Comparison of ENCODE assay signal across 2 cellular contexts in the genomic region with DNA sequence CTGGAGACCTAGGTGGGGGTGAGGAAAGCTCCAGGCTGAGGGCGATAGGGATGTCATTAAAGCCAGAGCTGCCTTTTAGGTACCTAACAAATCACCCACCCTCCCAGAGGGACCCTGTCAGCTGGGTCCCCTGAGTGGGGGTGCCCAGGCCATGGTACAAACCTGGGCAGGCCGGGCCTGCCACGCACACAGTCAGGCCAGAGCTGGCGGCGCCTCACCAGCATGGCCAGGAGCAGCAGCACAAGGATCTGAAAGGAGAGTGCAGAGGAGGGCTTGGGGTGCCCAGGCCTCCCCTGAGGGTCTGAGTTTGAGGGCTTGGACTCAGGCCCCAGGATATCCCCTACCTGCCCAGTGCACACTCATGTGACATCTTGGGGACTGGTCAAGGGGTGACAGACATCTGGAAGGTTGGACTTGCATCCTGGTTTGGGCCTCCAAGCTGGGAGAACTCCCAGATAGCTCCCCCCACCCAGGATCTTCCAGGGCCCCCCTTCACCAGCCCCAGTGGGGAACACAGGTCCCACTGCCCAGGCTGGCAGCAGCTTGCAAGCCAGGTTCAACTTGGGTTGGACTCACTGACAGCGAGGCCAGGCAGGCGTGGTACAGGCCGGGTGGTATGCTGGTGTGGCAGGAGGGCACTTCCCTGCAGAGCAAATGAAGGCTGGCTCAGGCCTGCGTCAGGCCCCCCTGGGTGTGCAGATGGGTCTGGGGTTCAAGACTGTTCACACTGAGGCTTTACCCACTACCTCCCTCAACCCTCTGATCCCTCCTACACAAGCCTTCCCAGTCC.
TF ChIP-seq lines count a peak whose summit lies in the region.

No MANE protein-coding gene starts in this region.

TF ChIP-seq in A549, 52 proteins besides CTCF, POLR2A, EP300 and RAD21:
- TF ChIP-seq KDM1A (IDR thresholded peaks at IDR 0.05; ENCODE audit: low read depth) = no peak
- no peak for TF ChIP-seq MYC (IDR thresholded peaks at IDR 0.05; ENCODE audit: borderline replicate concordance, low read length)

TF ChIP-seq in HCT116, 20 proteins besides CTCF, POLR2A, EP300 and RAD21:
- TF ChIP-seq, protein P1, sequence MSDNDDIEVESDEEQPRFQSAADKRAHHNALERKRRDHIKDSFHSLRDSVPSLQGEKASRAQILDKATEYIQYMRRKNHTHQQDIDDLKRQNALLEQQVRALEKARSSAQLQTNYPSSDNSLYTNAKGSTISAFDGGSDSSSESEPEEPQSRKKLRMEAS (IDR thresholded peaks at IDR 0.05) = no peak
- TF ChIP-seq ELF1 (IDR thresholded peaks at IDR 0.05; ENCODE audit: borderline replicate concordance, low read depth) = no peak
- TF ChIP-seq EZH2phosphoT487 (IDR thresholded peaks at IDR 0.05; ENCODE audit: borderline replicate concordance) = no peak
- TF ChIP-seq YY1 (IDR thresholded peaks at IDR 0.05; ENCODE audit: extremely low read depth, insufficient replicate concordance, low read depth, low read length) = no peak
- TF ChIP-seq, protein P2, sequence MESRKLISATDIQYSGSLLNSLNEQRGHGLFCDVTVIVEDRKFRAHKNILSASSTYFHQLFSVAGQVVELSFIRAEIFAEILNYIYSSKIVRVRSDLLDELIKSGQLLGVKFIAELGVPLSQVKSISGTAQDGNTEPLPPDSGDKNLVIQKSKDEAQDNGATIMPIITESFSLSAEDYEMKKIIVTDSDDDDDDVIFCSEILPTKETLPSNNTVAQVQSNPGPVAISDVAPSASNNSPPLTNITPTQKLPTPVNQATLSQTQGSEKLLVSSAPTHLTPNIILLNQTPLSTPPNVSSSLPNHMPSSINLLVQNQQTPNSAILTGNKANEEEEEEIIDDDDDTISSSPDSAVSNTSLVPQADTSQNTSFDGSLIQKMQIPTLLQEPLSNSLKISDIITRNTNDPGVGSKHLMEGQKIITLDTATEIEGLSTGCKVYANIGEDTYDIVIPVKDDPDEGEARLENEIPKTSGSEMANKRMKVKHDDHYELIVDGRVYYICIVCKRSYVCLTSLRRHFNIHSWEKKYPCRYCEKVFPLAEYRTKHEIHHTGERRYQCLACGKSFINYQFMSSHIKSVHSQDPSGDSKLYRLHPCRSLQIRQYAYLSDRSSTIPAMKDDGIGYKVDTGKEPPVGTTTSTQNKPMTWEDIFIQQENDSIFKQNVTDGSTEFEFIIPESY (IDR thresholded peaks at IDR 0.05; ENCODE audit: extremely low read depth, insufficient replicate concordance, low read length) = no peak
- no peak for TF ChIP-seq SIN3A (IDR thresholded peaks at IDR 0.05; ENCODE audit: low read depth)
- TF ChIP-seq FOSL1 (IDR thresholded peaks at IDR 0.05; ENCODE audit: low read depth) = no peak
- TF ChIP-seq, protein P3, sequence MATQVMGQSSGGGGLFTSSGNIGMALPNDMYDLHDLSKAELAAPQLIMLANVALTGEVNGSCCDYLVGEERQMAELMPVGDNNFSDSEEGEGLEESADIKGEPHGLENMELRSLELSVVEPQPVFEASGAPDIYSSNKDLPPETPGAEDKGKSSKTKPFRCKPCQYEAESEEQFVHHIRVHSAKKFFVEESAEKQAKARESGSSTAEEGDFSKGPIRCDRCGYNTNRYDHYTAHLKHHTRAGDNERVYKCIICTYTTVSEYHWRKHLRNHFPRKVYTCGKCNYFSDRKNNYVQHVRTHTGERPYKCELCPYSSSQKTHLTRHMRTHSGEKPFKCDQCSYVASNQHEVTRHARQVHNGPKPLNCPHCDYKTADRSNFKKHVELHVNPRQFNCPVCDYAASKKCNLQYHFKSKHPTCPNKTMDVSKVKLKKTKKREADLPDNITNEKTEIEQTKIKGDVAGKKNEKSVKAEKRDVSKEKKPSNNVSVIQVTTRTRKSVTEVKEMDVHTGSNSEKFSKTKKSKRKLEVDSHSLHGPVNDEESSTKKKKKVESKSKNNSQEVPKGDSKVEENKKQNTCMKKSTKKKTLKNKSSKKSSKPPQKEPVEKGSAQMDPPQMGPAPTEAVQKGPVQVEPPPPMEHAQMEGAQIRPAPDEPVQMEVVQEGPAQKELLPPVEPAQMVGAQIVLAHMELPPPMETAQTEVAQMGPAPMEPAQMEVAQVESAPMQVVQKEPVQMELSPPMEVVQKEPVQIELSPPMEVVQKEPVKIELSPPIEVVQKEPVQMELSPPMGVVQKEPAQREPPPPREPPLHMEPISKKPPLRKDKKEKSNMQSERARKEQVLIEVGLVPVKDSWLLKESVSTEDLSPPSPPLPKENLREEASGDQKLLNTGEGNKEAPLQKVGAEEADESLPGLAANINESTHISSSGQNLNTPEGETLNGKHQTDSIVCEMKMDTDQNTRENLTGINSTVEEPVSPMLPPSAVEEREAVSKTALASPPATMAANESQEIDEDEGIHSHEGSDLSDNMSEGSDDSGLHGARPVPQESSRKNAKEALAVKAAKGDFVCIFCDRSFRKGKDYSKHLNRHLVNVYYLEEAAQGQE (IDR thresholded peaks at IDR 0.05; ENCODE audit: low read depth) = no peak
- no peak for TF ChIP-seq JUND (IDR thresholded peaks at IDR 0.05)
- no peak for TF ChIP-seq SP1 (IDR thresholded peaks at IDR 0.05; ENCODE audit: low read depth)
- TF ChIP-seq SRF (IDR thresholded peaks at IDR 0.05; ENCODE audit: low read depth) = no peak
- no peak for TF ChIP-seq EGR1 (IDR thresholded peaks at IDR 0.05; ENCODE audit: low read depth)
- no peak for TF ChIP-seq EZH2 (IDR thresholded peaks at IDR 0.05)
- no peak for TF ChIP-seq ZFX (IDR thresholded peaks at IDR 0.05)
- no peak for TF ChIP-seq POLR2AphosphoS5 (IDR thresholded peaks at IDR 0.05; ENCODE audit: low read depth, low read length)
- TF ChIP-seq CBX3 (IDR thresholded peaks at IDR 0.05; ENCODE audit: low read depth) = no peak
- TF ChIP-seq, protein P4, sequence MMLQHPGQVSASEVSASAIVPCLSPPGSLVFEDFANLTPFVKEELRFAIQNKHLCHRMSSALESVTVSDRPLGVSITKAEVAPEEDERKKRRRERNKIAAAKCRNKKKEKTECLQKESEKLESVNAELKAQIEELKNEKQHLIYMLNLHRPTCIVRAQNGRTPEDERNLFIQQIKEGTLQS (IDR thresholded peaks at IDR 0.05) = no peak
- TF ChIP-seq TCF7L2 (IDR thresholded peaks at IDR 0.05; ENCODE audit: borderline replicate concordance, extremely low read depth, insufficient read depth, insufficient read length) = no peak
